13 cellular contexts compared by ENCODE assay signal in the genomic region with DNA sequence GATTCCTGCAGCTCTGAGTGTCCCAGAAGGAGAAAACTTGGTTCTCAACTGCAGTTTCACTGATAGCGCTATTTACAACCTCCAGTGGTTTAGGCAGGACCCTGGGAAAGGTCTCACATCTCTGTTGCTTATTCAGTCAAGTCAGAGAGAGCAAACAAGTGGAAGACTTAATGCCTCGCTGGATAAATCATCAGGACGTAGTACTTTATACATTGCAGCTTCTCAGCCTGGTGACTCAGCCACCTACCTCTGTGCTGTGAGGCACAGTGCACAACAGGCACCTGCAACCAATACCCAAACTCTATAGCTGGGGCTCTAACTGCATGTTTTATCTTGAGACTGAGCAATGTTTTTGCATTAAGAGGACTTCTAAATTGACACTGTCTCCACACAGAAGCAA.
DNase-seq lines count a peak whose midpoint lies in the region; ATAC-seq and TF ChIP-seq lines count a peak whose summit lies in the region.
"Had no signal": no experiment of that assay in that cellular context is flagged by ENCODE, and none has a peak within 500 bp of the region (broad histone marks: within the 10 kb centered on the region; RNA-seq: fewer than 3 reads in every experiment).

No MANE protein-coding gene starts in this region.

- peaks cover 0 to 2% (median 0%) of the 10 kb centered on the region in 7 donors for H3K9me3 Mint-ChIP-seq in CD4-positive, CD25-positive, alpha-beta regulatory T cell
- H3K9me3 Mint-ChIP-seq in activated T-helper 1 cell treated with anti-CD3 and anti-CD28 coated beads, Interleukin-12 subunit alpha, Interleukin-12 subunit beta, Interleukin-2, Interleukin-4 antibody, amounts not matched to agents 30 ng/mL and 10 ng/mL and 1 ng/mL, durations not matched to agents 14 hours and 24 hours and 36 hours, result no peaks in the 10 kb centered on the region
- H3K9me3 Mint-ChIP-seq in endothelial cell (ENCODE audit: unreplicated experiment) (no peaks in the 10 kb centered on the region), osteocyte (ENCODE audit: unreplicated experiment) (no peaks in the 10 kb centered on the region)
- H3K9me3 Mint-ChIP-seq: natural killer cell had no signal

- intact Hi-C loops in activated T-helper 1 cell treated with anti-CD3 and anti-CD28 coated beads, Interleukin-12 subunit alpha, Interleukin-12 subunit beta, Interleukin-2, Interleukin-4 antibody, amounts not matched to agents 30 ng/mL and 10 ng/mL and 1 ng/mL, durations not matched to agents 14 hours and 24 hours and 36 hours (cut with micrococcal nuclease), result no loop called here

- peaks cover 4 to 34% (median 10%) of the 10 kb centered on the region in 4 donors for H3K4me1 Mint-ChIP-seq in CD4-positive, CD25-positive, alpha-beta regulatory T cell
- peaks cover 14% of the 10 kb centered on the region for H3K4me1 Mint-ChIP-seq in activated T-helper 1 cell treated with anti-CD3 and anti-CD28 coated beads, Interleukin-12 subunit alpha, Interleukin-12 subunit beta, Interleukin-2, Interleukin-4 antibody, amounts not matched to agents 30 ng/mL and 10 ng/mL and 1 ng/mL, durations not matched to agents 14 hours and 24 hours and 36 hours (ENCODE audit: low read depth)
- H3K4me1 Mint-ChIP-seq in endothelial cell (ENCODE audit: unreplicated experiment) (peaks cover 4% of the 10 kb centered on the region), osteocyte (ENCODE audit: unreplicated experiment) (no peaks in the 10 kb centered on the region)

- H3K4me1 ChIP-seq in CD4-positive, CD25-positive, alpha-beta regulatory T cell (ENCODE audit: control insufficient read depth, insufficient read depth, low read length, poor library complexity, severe bottlenecking), result no peaks in the 10 kb centered on the region
- H3K4me1 ChIP-seq: upper lobe of left lung had no signal

- peaks cover 15% of the 10 kb centered on the region for H3K27me3 Mint-ChIP-seq in CD4-positive, CD25-positive, alpha-beta regulatory T cell
- no peaks in the 10 kb centered on the region for H3K27me3 Mint-ChIP-seq in activated T-helper 1 cell treated with anti-CD3 and anti-CD28 coated beads, Interleukin-12 subunit alpha, Interleukin-12 subunit beta, Interleukin-2, Interleukin-4 antibody, amounts not matched to agents 30 ng/mL and 10 ng/mL and 1 ng/mL, durations not matched to agents 14 hours and 24 hours and 36 hours (ENCODE audit: insufficient read depth)
- H3K27me3 Mint-ChIP-seq in endothelial cell (ENCODE audit: unreplicated experiment) (no peaks in the 10 kb centered on the region), osteocyte (ENCODE audit: unreplicated experiment) (peaks cover 17% of the 10 kb centered on the region)

- peak overlapping the region; percentile 63 for H3K27ac ChIP-seq in CD4-positive, CD25-positive, alpha-beta regulatory T cell (ENCODE audit: insufficient read depth, low read length, poor library complexity, severe bottlenecking)
- H3K27ac ChIP-seq: upper lobe of left lung had no signal

- DNase-seq in CD4-positive, CD25-positive, alpha-beta regulatory T cell, result peak in 1 of 3 donors; percentile 33
- DNase-seq in Daoy (ENCODE audit: low read depth), result peak; percentile 14
- no peak for DNase-seq in activated T-helper 1 cell treated with anti-CD3 and anti-CD28 coated beads, Interleukin-12 subunit alpha, Interleukin-12 subunit beta, Interleukin-2, Interleukin-4 antibody, amounts not matched to agents 30 ng/mL and 10 ng/mL and 1 ng/mL, durations not matched to agents 14 hours and 24 hours and 36 hours (ENCODE audit: low spot score)
- DNase-seq in kidney tubule cell (ENCODE audit: low spot score), result peak; percentile 29
- no peak for DNase-seq in SIG-M5 (lab: John Stamatoyannopoulos, UW)
- no peak for DNase-seq in T-helper 9 cell
- DNase-seq in endothelial cell (ENCODE audit: low spot score), result no peak
- no peak for DNase-seq in osteocyte (ENCODE audit: extremely low spot score, unreplicated experiment)
- DNase-seq: natural killer cell, NCI-H2029, NCI-H510A treated with DMSO at 0.1 percent for 48 hours, upper lobe of left lung had no signal

- H3K27ac Mint-ChIP-seq in CD4-positive, CD25-positive, alpha-beta regulatory T cell, result peak overlapping the region in 2 of 3 donors; percentile 91 to 97
- no peak overlapping the region for H3K27ac Mint-ChIP-seq in activated T-helper 1 cell treated with anti-CD3 and anti-CD28 coated beads, Interleukin-12 subunit alpha, Interleukin-12 subunit beta, Interleukin-2, Interleukin-4 antibody, amounts not matched to agents 30 ng/mL and 10 ng/mL and 1 ng/mL, durations not matched to agents 14 hours and 24 hours and 36 hours
- no peak overlapping the region for H3K27ac Mint-ChIP-seq in endothelial cell (ENCODE audit: unreplicated experiment)
- no peak overlapping the region for H3K27ac Mint-ChIP-seq in osteocyte (ENCODE audit: unreplicated experiment)

- peak overlapping the region; percentile 54 to 88 (median 86) for H3K4me3 Mint-ChIP-seq in CD4-positive, CD25-positive, alpha-beta regulatory T cell
- peak overlapping the region; percentile 40 for H3K4me3 Mint-ChIP-seq in activated T-helper 1 cell treated with anti-CD3 and anti-CD28 coated beads, Interleukin-12 subunit alpha, Interleukin-12 subunit beta, Interleukin-2, Interleukin-4 antibody, amounts not matched to agents 30 ng/mL and 10 ng/mL and 1 ng/mL, durations not matched to agents 14 hours and 24 hours and 36 hours
- no peak overlapping the region for H3K4me3 Mint-ChIP-seq in endothelial cell (ENCODE audit: unreplicated experiment)
- no peak overlapping the region for H3K4me3 Mint-ChIP-seq in osteocyte (ENCODE audit: unreplicated experiment)

- peak; percentile 89 to 90 for ATAC-seq in CD4-positive, CD25-positive, alpha-beta regulatory T cell (ENCODE audit: low read depth in 2 of 2)
- ATAC-seq: SK-N-SH treated with all-trans-retinoic acid at 6 μM for 48 hours had no signal

- H3K36me3 ChIP-seq in CD4-positive, CD25-positive, alpha-beta regulatory T cell (ENCODE audit: control insufficient read depth, insufficient read depth, low read length), result no peaks in the 10 kb centered on the region
- H3K36me3 ChIP-seq: upper lobe of left lung had no signal

- peak overlapping the region; percentile 75 for H3K4me3 ChIP-seq in CD4-positive, CD25-positive, alpha-beta regulatory T cell (ENCODE audit: low read depth, low read length)
- H3K4me3 ChIP-seq: upper lobe of left lung had no signal

- H3K27me3 ChIP-seq in CD4-positive, CD25-positive, alpha-beta regulatory T cell (ENCODE audit: control insufficient read depth, insufficient read depth, low read length), result no peaks in the 10 kb centered on the region
- H3K27me3 ChIP-seq: upper lobe of left lung had no signal

- H3K9me3 ChIP-seq in CD4-positive, CD25-positive, alpha-beta regulatory T cell (ENCODE audit: control insufficient read depth in 2 of 2, low read length in 2 of 2), result no peaks in the 10 kb centered on the region
- H3K9me3 ChIP-seq: upper lobe of left lung had no signal

- H3K36me3 Mint-ChIP-seq in CD4-positive, CD25-positive, alpha-beta regulatory T cell, result peaks cover 3% of the 10 kb centered on the region
- H3K36me3 Mint-ChIP-seq in activated T-helper 1 cell treated with anti-CD3 and anti-CD28 coated beads, Interleukin-12 subunit alpha, Interleukin-12 subunit beta, Interleukin-2, Interleukin-4 antibody, amounts not matched to agents 30 ng/mL and 10 ng/mL and 1 ng/mL, durations not matched to agents 14 hours and 24 hours and 36 hours (ENCODE audit: low read depth), result peaks cover 2% of the 10 kb centered on the region
- no peaks in the 10 kb centered on the region for H3K36me3 Mint-ChIP-seq in endothelial cell (ENCODE audit: low read depth, unreplicated experiment)
- no peaks in the 10 kb centered on the region for H3K36me3 Mint-ChIP-seq in osteocyte (ENCODE audit: unreplicated experiment)
- H3K36me3 Mint-ChIP-seq: natural killer cell had no signal

- TF ChIP-seq CTCF in endothelial cell (IDR thresholded peaks at IDR 0.05; ENCODE audit: unreplicated experiment) (no peak), osteocyte (IDR thresholded peaks at IDR 0.05) (no peak)

Comparison
In these comparisons a context has a peak if more than half of its experiments do, and no peak if none do; other contexts are left out.
1. DNase-seq: peak in Daoy (single experiment) and kidney tubule cell (single experiment); none in activated T-helper 1 cell treated with anti-CD3 and anti-CD28 coated beads, Interleukin-12 subunit alpha, Interleukin-12 subunit beta, Interleukin-2, Interleukin-4 antibody, amounts not matched to agents 30 ng/mL and 10 ng/mL and 1 ng/mL, durations not matched to agents 14 hours and 24 hours and 36 hours (single experiment), SIG-M5 (single experiment), T-helper 9 cell (single experiment), endothelial cell (single experiment) and osteocyte (single experiment).
2. H3K27ac Mint-ChIP-seq: peak in CD4-positive, CD25-positive, alpha-beta regulatory T cell (2 of 3); none in activated T-helper 1 cell treated with anti-CD3 and anti-CD28 coated beads, Interleukin-12 subunit alpha, Interleukin-12 subunit beta, Interleukin-2, Interleukin-4 antibody, amounts not matched to agents 30 ng/mL and 10 ng/mL and 1 ng/mL, durations not matched to agents 14 hours and 24 hours and 36 hours (single experiment), endothelial cell (single experiment) and osteocyte (single experiment).
3. H3K4me3 Mint-ChIP-seq: peak in CD4-positive, CD25-positive, alpha-beta regulatory T cell (4 of 4) and activated T-helper 1 cell treated with anti-CD3 and anti-CD28 coated beads, Interleukin-12 subunit alpha, Interleukin-12 subunit beta, Interleukin-2, Interleukin-4 antibody, amounts not matched to agents 30 ng/mL and 10 ng/mL and 1 ng/mL, durations not matched to agents 14 hours and 24 hours and 36 hours (single experiment); none in endothelial cell (single experiment) and osteocyte (single experiment).